In genomic region chr1:85240174-85240601, GRCh38 we compare ENCODE assay signal across 8 cellular contexts. TPM values are rescaled to one million over a fixed set of nuclear protein-coding genes. Genes with fewer than 3 reads are reported as not detected.
DNase-seq lines count a peak whose midpoint lies in the region; ATAC-seq lines count a peak whose summit lies in the region.

No MANE protein-coding gene starts in this region.

- H3K27me3 ChIP-seq in MG63, result no peaks in the 10 kb centered on the region
- H3K27me3 ChIP-seq in mucosa of stomach (ENCODE audit: control insufficient read depth, insufficient read depth, low read length), result no peaks in the 10 kb centered on the region

- H3K36me3 ChIP-seq in MG63 (no peaks in the 10 kb centered on the region), mucosa of stomach (ENCODE audit: control insufficient read depth, insufficient read depth, low read length) (no peaks in the 10 kb centered on the region)

- H3K9ac ChIP-seq in mucosa of stomach (ENCODE audit: low read length), result peak overlapping the region; percentile 36

- peaks cover 12% of the 10 kb centered on the region for H3K4me1 ChIP-seq in mucosa of stomach (ENCODE audit: control insufficient read depth, insufficient read depth, low read length)

- H3K9me3 ChIP-seq in MG63, result no peaks in the 10 kb centered on the region
- no peaks in the 10 kb centered on the region for H3K9me3 ChIP-seq in mucosa of stomach (ENCODE audit: control insufficient read depth, low read length)

- ATAC-seq in HG03097 (IDR thresholded peaks at IDR 0.05; ENCODE audit: low FRiP score, unreplicated experiment) (no peak), HG02970 (IDR thresholded peaks at IDR 0.05; ENCODE audit: low FRiP score, unreplicated experiment) (no peak)

- DNase-seq in SHP77 treated with DMSO at 0.1 percent for 48 hours (lab: John Stamatoyannopoulos, UW), result peak; percentile 2
- no peak for DNase-seq in SHP77 (lab: John Stamatoyannopoulos, UW)
- DNase-seq in MG63, result peak; percentile 65
- peak; percentile 64 for DNase-seq in astrocyte of the hippocampus (ENCODE audit: low read depth, low spot score)
- no peak for DNase-seq in GM19238 (ENCODE audit: insufficient read length, low spot score)

- no peak overlapping the region for H3K4me3 ChIP-seq in MG63
- H3K4me3 ChIP-seq in mucosa of stomach (ENCODE audit: low read length), result no peak overlapping the region

RNA-seq across cellular contexts. Expression of gene C1orf52, which starts 19.3 kb away (rescaled TPM):
- 16.4 and 19.8 TPM in 2 replicates for total RNA-seq in MG63 (2014; rRNA removed; shearing (Covaris generic); ENCODE audit: low replicate concordance)

RNA-seq across cellular contexts. Expression of gene BCL10, which starts 36.2 kb away (rescaled TPM):
- total RNA-seq in MG63 (2014; rRNA removed; shearing (Covaris generic); ENCODE audit: low replicate concordance), result 11.3 and 24.9 TPM in 2 replicates

RNA-seq across cellular contexts. Expression of gene SYDE2, which starts 39.4 kb away (rescaled TPM):
- total RNA-seq in MG63 (2014; rRNA removed; shearing (Covaris generic); ENCODE audit: low replicate concordance), result 1.3 and 2.8 TPM in 2 replicates

Comparison
In these comparisons a context has a peak if more than half of its experiments do, and no peak if none do; other contexts are left out.
1. DNase-seq: peak in SHP77 treated with DMSO at 0.1 percent for 48 hours (single experiment), MG63 (single experiment) and astrocyte of the hippocampus (single experiment); none in SHP77 (0 of 2) and GM19238 (single experiment).